14 cellular contexts compared by ENCODE assay signal in genomic region chr11:17753641-17754040, GRCh38. TPM values are rescaled to one million over a fixed set of nuclear protein-coding genes. Genes with fewer than 3 reads are reported as not detected.
DNase-seq lines count a peak whose midpoint lies in the region; ATAC-seq and TF ChIP-seq lines count a peak whose summit lies in the region.
"Had no signal": no experiment of that assay in that cellular context is flagged by ENCODE, and none has a peak within 500 bp of the region (broad histone marks: within the 10 kb centered on the region; RNA-seq: fewer than 3 reads in every experiment).

No MANE protein-coding gene starts in this region.

- peaks cover 2% of the 10 kb centered on the region for H3K9me3 ChIP-seq in psoas muscle
- H3K9me3 ChIP-seq in upper lobe of right lung, result no peaks in the 10 kb centered on the region
- H3K9me3 ChIP-seq: A549 had no signal

- H3K9me3 Mint-ChIP-seq in chondrocyte (ENCODE audit: low read depth), result peaks cover 7% of the 10 kb centered on the region
- H3K9me3 Mint-ChIP-seq: CD4-positive, CD25-positive, alpha-beta regulatory T cell had no signal

- H3K4me1 Mint-ChIP-seq in chondrocyte (ENCODE audit: low read depth), result no peaks in the 10 kb centered on the region
- H3K4me1 Mint-ChIP-seq: CD4-positive, CD25-positive, alpha-beta regulatory T cell had no signal

- peaks cover 2% of the 10 kb centered on the region for H3K36me3 Mint-ChIP-seq in chondrocyte (ENCODE audit: low read depth)
- H3K36me3 Mint-ChIP-seq: CD4-positive, CD25-positive, alpha-beta regulatory T cell had no signal

- H3K4me3 ChIP-seq in psoas muscle (no peak overlapping the region), upper lobe of right lung (no peak overlapping the region)
- H3K4me3 ChIP-seq: A549, GM12878, GM23248 had no signal

- TF ChIP-seq CTCF in chondrocyte (IDR thresholded peaks at IDR 0.05) (no peak), psoas muscle (IDR thresholded peaks at IDR 0.05) (no peak), upper lobe of right lung (IDR thresholded peaks at IDR 0.05) (no peak)

- ATAC-seq in psoas muscle (peak; percentile 89 to 91 (median 90)), upper lobe of right lung (no peak)
- ATAC-seq: GM12878, HCT116 had no signal

- peaks cover 36% of the 10 kb centered on the region for H3K27me3 Mint-ChIP-seq in chondrocyte (ENCODE audit: low read depth)

- WGBS in psoas muscle, 3 donors, result 26 to 45% (median 28%) methylated on average over 10 of the region's 10 CpGs

- H3K36me3 ChIP-seq in psoas muscle (ENCODE audit: insufficient read depth in 1 of 2, low read depth in 1 of 2) (no peaks in the 10 kb centered on the region), upper lobe of right lung (no peaks in the 10 kb centered on the region)

- in situ Hi-C loops in G401 (cut with HindIII; ENCODE audit: low sequenced_read_pairs), result no loop called here

- peaks cover 40% of the 10 kb centered on the region for H3K4me1 ChIP-seq in psoas muscle
- H3K4me1 ChIP-seq in upper lobe of right lung, result no peaks in the 10 kb centered on the region
- H3K4me1 ChIP-seq: A549 had no signal

- no peak overlapping the region for H3K4me3 Mint-ChIP-seq in chondrocyte (ENCODE audit: unreplicated experiment)
- H3K4me3 Mint-ChIP-seq: CD4-positive, CD25-positive, alpha-beta regulatory T cell had no signal

- no peaks in the 10 kb centered on the region for H3K27me3 ChIP-seq in psoas muscle (ENCODE audit: insufficient read depth in 3 of 3, low read length in 2 of 3)
- H3K27me3 ChIP-seq in upper lobe of right lung, result no peaks in the 10 kb centered on the region

- intact Hi-C loops in psoas muscle (cut with DNase I), result loop anchor here in 1 of 2 donors (5.0 kb wide), 1 partner anchor 44 kb away; no protein-coding TSS in a partner anchor
- intact Hi-C loops in upper lobe of right lung (cut with DNase I), result no loop called here

- DNase-seq in G401 (ENCODE audit: low spot score) (peak; percentile 77), chondrocyte (ENCODE audit: low spot score) (peak; percentile 39), psoas muscle (peak; percentile 40 to 59), upper lobe of right lung (peak; percentile 29), epidermal melanocyte (ENCODE audit: insufficient read length, low spot score) (no peak)
- no peak for DNase-seq in stimulated activated CD4-positive, alpha-beta T cell treated with anti-CD3 and anti-CD28 coated beads, Interleukin-4, amount 100 ng/mL, for 24 hours
- no peak for DNase-seq in effector CD8-positive, alpha-beta T cell (lab: John Stamatoyannopoulos, UW)
- DNase-seq: CD4-positive, CD25-positive, alpha-beta regulatory T cell; DMS53; GM23248 had no signal

- H3K27ac ChIP-seq in psoas muscle, result peak overlapping the region; percentile 73
- H3K27ac ChIP-seq in upper lobe of right lung, result no peak overlapping the region
- H3K27ac ChIP-seq: A549, GM23248 had no signal

- no peak overlapping the region for H3K27ac Mint-ChIP-seq in chondrocyte (ENCODE audit: unreplicated experiment)
- H3K27ac Mint-ChIP-seq: CD4-positive, CD25-positive, alpha-beta regulatory T cell had no signal

RNA-seq across cellular contexts. Expression of gene KCNC1, which starts 19.1 kb away (rescaled TPM):
- 0.06 and 0.37 TPM in 2 replicates for total RNA-seq in G401 (2014; rRNA removed; shearing (Covaris generic))
- total RNA-seq in chondrocyte (0.07 to 0.20 TPM in 2 of 3 replicates, not detected in the other), psoas muscle (1 to 10 TPM in 1 of 4 donors, under 1 TPM in 3; 0.05 to 1.1 (median 0.47) TPM), upper lobe of right lung (not detected)
- polyA plus RNA-seq in psoas muscle, result under 1 TPM; 0.01 to 0.13 (median 0.05) TPM
- total RNA-seq: CD4-positive, CD25-positive, alpha-beta regulatory T cell; GM12878; GM23248 had no signal
- polyA plus RNA-seq: BJ, GM23248 had no signal

RNA-seq across cellular contexts. Expression of gene MYOD1, which starts 34.3 kb away (rescaled TPM):
- 0.12 TPM in 1 of 2 replicates, not detected in the other for total RNA-seq in G401 (2014; rRNA removed; shearing (Covaris generic))
- total RNA-seq in chondrocyte (not detected in 3 replicates), psoas muscle (10 to 100 TPM; 45.6 to 95.7 (median 60.4) TPM), upper lobe of right lung (not detected)
- 10 to 100 TPM in 1 of 3 donors, 1 to 10 TPM in 2; 5.0 to 63.6 (median 6.8) TPM for polyA plus RNA-seq in psoas muscle
- total RNA-seq: CD4-positive, CD25-positive, alpha-beta regulatory T cell; GM12878; GM23248 had no signal
- polyA plus RNA-seq: A549; BJ; CD4-positive, CD25-positive, alpha-beta regulatory T cell; GM12878; GM23248 had no signal

Comparison
In these comparisons a context has a peak if more than half of its experiments do, and no peak if none do; other contexts are left out.
1. DNase-seq: peak in G401 (single experiment), chondrocyte (single experiment), psoas muscle (2 of 2) and upper lobe of right lung (single experiment); none in stimulated activated CD4-positive, alpha-beta T cell treated with anti-CD3 and anti-CD28 coated beads, Interleukin-4, amount 100 ng/mL, for 24 hours (single experiment), effector CD8-positive, alpha-beta T cell (single experiment) and epidermal melanocyte (single experiment).
2. RNA of gene MYOD1, which starts 34.3 kb away (total RNA-seq): 45.6 to 95.7 TPM in psoas muscle; 0.12 TPM in G401, not detected in chondrocyte and not detected in upper lobe of right lung (single experiment); every median in the first group is over 10 times any median in the second.